In genomic region chr14:64294672-64295413, GRCh38 we compare ENCODE assay signal across 8 cellular contexts. TPM values are rescaled to one million over a fixed set of nuclear protein-coding genes. Genes with fewer than 3 reads are reported as not detected.
DNase-seq lines count a peak whose midpoint lies in the region; ATAC-seq and TF ChIP-seq lines count a peak whose summit lies in the region.

No MANE protein-coding gene starts in this region.

- 2% methylated on average over 8 of the region's 20 CpGs; no CpG with 5 or more reads in 1 of the 2 experiments for WGBS in IMR-90 (ENCODE audit: extremely low coverage in 2 of 2, insufficient read length in 1 of 2), 2 experiments

- no peak for TF ChIP-seq POLR2A in IMR-90 (IDR thresholded peaks at IDR 0.05; ENCODE audit: low read depth, low read length)

- H3K4me3 ChIP-seq in IMR-90 (ENCODE audit: insufficient read depth, low read depth, low read length) (peak overlapping the region; percentile 42), left ventricle myocardium inferior (peak overlapping the region; percentile 68)

- H2AK5ac ChIP-seq in IMR-90 (ENCODE audit: low read depth, low read length): no peak overlapping the region

- no peak overlapping the region for H2BK5ac ChIP-seq in IMR-90 (ENCODE audit: low read depth, low read length, poor library complexity, severe bottlenecking)

- H3K9ac ChIP-seq in IMR-90 (ENCODE audit: low read depth, low read length): no peak overlapping the region

- H2AK9ac ChIP-seq in IMR-90 (replicated peaks; ENCODE audit: low read depth, low read length, poor library complexity): peak overlapping the region; percentile 96

- H2BK120ac ChIP-seq in IMR-90 (ENCODE audit: low read depth, low read length): peak overlapping the region; percentile 70

- no TSS peak for BruUV-seq in IMR-90 (replicated peaks; lab: Mats Ljungman, UMichigan)

- peak overlapping the region; percentile 72 for H3K4me3 Mint-ChIP-seq in activated naive CD8-positive, alpha-beta T cell treated with anti-CD3 and anti-CD28 coated beads for 36 hours

- no peaks in the 10 kb centered on the region for H3K79me1 ChIP-seq in IMR-90 (ENCODE audit: low read depth in 1 of 2, low read length in 2 of 2)

- no peak overlapping the region for H3K4ac ChIP-seq in IMR-90 (ENCODE audit: low read depth, low read length)

- POLR2A ChIA-PET in IMR-90 (lab: Charles Lee; ENCODE audit: unreplicated experiment): no interaction called here

- peak overlapping the region; percentile 18 for H3K27ac Mint-ChIP-seq in activated naive CD8-positive, alpha-beta T cell treated with anti-CD3 and anti-CD28 coated beads for 36 hours

- no peak overlapping the region for H3K56ac ChIP-seq in IMR-90 (ENCODE audit: extremely low read depth, insufficient read depth, low read length)

- no peaks in the 10 kb centered on the region for H3K36me3 Mint-ChIP-seq in activated naive CD8-positive, alpha-beta T cell treated with anti-CD3 and anti-CD28 coated beads for 36 hours

- H2BK15ac ChIP-seq in IMR-90 (ENCODE audit: low read depth, low read length): peak overlapping the region; percentile 25; the same call in 1 of the 3 replicates

- TF ChIP-seq RAD21 in IMR-90 (IDR thresholded peaks at IDR 0.05; ENCODE audit: low read length): peak; percentile 86

- 0 out of 2 replicates have a peak overlapping the region, but pooled peaks have one; percentile 3 for H2BK20ac ChIP-seq in IMR-90 (ENCODE audit: low read depth, low read length)

- peak; percentile 75 for ATAC-seq in GM21526 (IDR thresholded peaks at IDR 0.05; ENCODE audit: low FRiP score, unreplicated experiment)
- peak; percentile 92 for ATAC-seq in IMR-90 (ENCODE audit: low read depth)

- dilution Hi-C loops in IMR-90 (cut with HindIII; ENCODE audit: low sequenced_read_pairs, unreplicated experiment): loop anchor here (25.0 kb wide), 1 partner anchor 258 kb away; no protein-coding TSS in a partner anchor

- peak overlapping the region; percentile 98 for H3K4me2 ChIP-seq in IMR-90 (ENCODE audit: low read depth, low read length)

- H3K9me3 Mint-ChIP-seq in activated naive CD8-positive, alpha-beta T cell treated with anti-CD3 and anti-CD28 coated beads for 36 hours: no peaks in the 10 kb centered on the region

- no peaks in the 10 kb centered on the region for H3K36me3 ChIP-seq in IMR-90 (ENCODE audit: control insufficient read depth, insufficient read depth, low read length)
- H3K36me3 ChIP-seq in left ventricle myocardium inferior: no peaks in the 10 kb centered on the region

- H4K5ac ChIP-seq in IMR-90 (ENCODE audit: low read depth, low read length): no peak overlapping the region

- no peaks in the 10 kb centered on the region for H3K9me3 ChIP-seq in IMR-90 (ENCODE audit: control insufficient read depth, insufficient read depth, low read length)
- no peaks in the 10 kb centered on the region for H3K9me3 ChIP-seq in left ventricle myocardium inferior (replicated peaks)

- intact Hi-C loops in IMR-90 (cut with micrococcal nuclease) (loop anchor here (1.0 to 10.0 kb wide), 5 partner anchors 100 to 496 kb away; no protein-coding TSS in a partner anchor), left ventricle myocardium inferior (cut with micrococcal nuclease) (loop anchor here (10.0 kb wide), 2 partner anchors 150 to 500 kb away; no protein-coding TSS in a partner anchor)

- no peak overlapping the region for H4K91ac ChIP-seq in IMR-90 (ENCODE audit: insufficient read depth, low read depth, low read length)

- TF ChIP-seq CTCF in IMR-90 (conservative IDR thresholded peaks at IDR 0.05; ENCODE audit: low read depth, low read length) (peak; percentile 86), left ventricle myocardium inferior (IDR thresholded peaks at IDR 0.05; ENCODE audit: borderline replicate concordance) (peak; percentile 85)

- H3K9me1 ChIP-seq in IMR-90 (ENCODE audit: insufficient read depth, low read length): 0 out of 2 replicates have a peak, but pooled peaks cover 2% of the 10 kb centered on the region

- no peak overlapping the region for H3K23ac ChIP-seq in IMR-90 (ENCODE audit: low read depth, low read length)

- H3K27ac ChIP-seq in IMR-90 (ENCODE audit: insufficient read depth, low read length): no peak overlapping the region
- no peak overlapping the region for H3K27ac ChIP-seq in left ventricle myocardium inferior (replicated peaks)

- H3K4me1 ChIP-seq in IMR-90 (ENCODE audit: control insufficient read depth, insufficient read depth, low read length): 0 out of 2 replicates have a peak, but pooled peaks cover 2% of the 10 kb centered on the region
- H3K4me1 ChIP-seq in left ventricle myocardium inferior: peaks cover 18% of the 10 kb centered on the region

- H4K20me1 ChIP-seq in IMR-90 (ENCODE audit: insufficient read depth, low read length): no peaks in the 10 kb centered on the region

- DNase-seq in DMS79 (lab: John Stamatoyannopoulos, UW) (peak; percentile 56), IMR-90 (peak; percentile 53), SKM-1 treated with dmso at 0.1 percent for 144 hours (lab: John Stamatoyannopoulos, UW; ENCODE audit: unreplicated experiment) (peak; percentile 50), left ventricle myocardium inferior (peak; percentile 68), retina (peak; percentile 70), cerebellum (ENCODE audit: low spot score) (no peak)
- DNase-seq in activated naive CD8-positive, alpha-beta T cell treated with anti-CD3 and anti-CD28 coated beads for 36 hours: peak; percentile 87

- no peak overlapping the region for H3K18ac ChIP-seq in IMR-90 (ENCODE audit: low read depth, low read length)

- H3K27me3 Mint-ChIP-seq in activated naive CD8-positive, alpha-beta T cell treated with anti-CD3 and anti-CD28 coated beads for 36 hours: peaks cover 34% of the 10 kb centered on the region

- 0 out of 4 replicates have a peak overlapping the region, but pooled peaks of 1 of the 2 experiments have one; percentile 17 for H4K8ac ChIP-seq in IMR-90 (ENCODE audit: low read depth in 2 of 2, low read length in 2 of 2)

- CTCF ChIA-PET in IMR-90 (lab: Yijun Ruan, JAX): interaction anchor here (0.7 to 2.5 kb wide), 8 partner anchors 9 to 283 kb away, joined by 3 to 10 read pairs (median 3); no protein-coding TSS in a partner anchor

- 0 out of 2 replicates have a peak overlapping the region, but pooled peaks have one; percentile 20 for H3K14ac ChIP-seq in IMR-90 (replicated peaks; ENCODE audit: low read depth, low read length)

- H3K27me3 ChIP-seq in IMR-90 (ENCODE audit: control insufficient read depth, insufficient read depth, low read length) (peaks cover 15% of the 10 kb centered on the region), left ventricle myocardium inferior (ENCODE audit: low read depth) (peaks cover 29% of the 10 kb centered on the region)

- H2AFZ ChIP-seq in IMR-90 (replicated peaks; ENCODE audit: low read length, poor library complexity): peak overlapping the region; percentile 86

- in situ Hi-C loops in IMR-90 (cut with MboI; ENCODE audit: low sequenced_read_pairs): loop anchor here (10.0 kb wide), 1 partner anchor 250 kb away; no protein-coding TSS in a partner anchor

- peaks cover 45% of the 10 kb centered on the region for H3K4me1 Mint-ChIP-seq in activated naive CD8-positive, alpha-beta T cell treated with anti-CD3 and anti-CD28 coated beads for 36 hours

TF ChIP-seq in IMR-90, 13 proteins besides CTCF, POLR2A, EP300 and RAD21:
- TF ChIP-seq CEBPB (IDR thresholded peaks at IDR 0.05; ENCODE audit: low read depth, low read length) (no peak), MXI1 (IDR thresholded peaks at IDR 0.05; ENCODE audit: borderline replicate concordance, low read depth, low read length) (no peak), ELK1 (IDR thresholded peaks at IDR 0.05; ENCODE audit: borderline replicate concordance, low read depth, low read length) (no peak), RFX5 (IDR thresholded peaks at IDR 0.05; ENCODE audit: low read depth, low read length) (no peak), BHLHE40 (IDR thresholded peaks at IDR 0.05; ENCODE audit: low read depth, low read length) (0 out of 2 replicates have a peak, but pooled peaks have one; percentile 8), MAFK (IDR thresholded peaks at IDR 0.05; ENCODE audit: low read depth, low read length) (no peak), NFE2L2 (IDR thresholded peaks at IDR 0.05; ENCODE audit: low read depth, low read length) (no peak), FOS (IDR thresholded peaks at IDR 0.05; ENCODE audit: low read depth, low read length) (0 out of 2 replicates have a peak, but pooled peaks have one; percentile 6), CHD1 (IDR thresholded peaks at IDR 0.05; ENCODE audit: low read depth, low read length) (no peak), SMC3 (IDR thresholded peaks at IDR 0.05; ENCODE audit: low read depth, low read length) (peak; percentile 94), RCOR1 (IDR thresholded peaks at IDR 0.05; ENCODE audit: insufficient replicate concordance, low read length) (no peak), MAZ (IDR thresholded peaks at IDR 0.05; ENCODE audit: borderline replicate concordance, low read depth, low read length) (peak; percentile 50; the same call in 1 of the 2 replicates)
- TF ChIP-seq, protein P1, sequence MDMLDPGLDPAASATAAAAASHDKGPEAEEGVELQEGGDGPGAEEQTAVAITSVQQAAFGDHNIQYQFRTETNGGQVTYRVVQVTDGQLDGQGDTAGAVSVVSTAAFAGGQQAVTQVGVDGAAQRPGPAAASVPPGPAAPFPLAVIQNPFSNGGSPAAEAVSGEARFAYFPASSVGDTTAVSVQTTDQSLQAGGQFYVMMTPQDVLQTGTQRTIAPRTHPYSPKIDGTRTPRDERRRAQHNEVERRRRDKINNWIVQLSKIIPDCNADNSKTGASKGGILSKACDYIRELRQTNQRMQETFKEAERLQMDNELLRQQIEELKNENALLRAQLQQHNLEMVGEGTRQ (IDR thresholded peaks at IDR 0.05; ENCODE audit: low read depth, low read length): no peak

RNA-seq across cellular contexts. Expression of gene ESR2, which starts 0.7 kb away (rescaled TPM):
- total RNA-seq in IMR-90 (2012; rRNA removed) (under 0.01 TPM in 2 replicates), left ventricle myocardium inferior (1.0 TPM), cerebellum (3.7 TPM)
- polyA plus RNA-seq in IMR-90 (2012; rRNA removed): 0.03 TPM in 1 of 2 replicates, not detected in the other
- 0.01 and 0.04 TPM in 2 replicates for polyA plus RNA-seq in IMR-90 (2012; cell fraction: cytosol; rRNA removed)
- polyA plus RNA-seq in IMR-90 (2012; cell fraction: nucleus; rRNA removed; ENCODE audit: low replicate concordance): 0.05 and 0.06 TPM in 2 replicates
- under 1 TPM; 0.95 to 0.96 TPM for total RNA-seq in activated naive CD8-positive, alpha-beta T cell treated with anti-CD3 and anti-CD28 coated beads for 36 hours
